ENCODE assay signal across 8 cellular contexts in the genomic region with DNA sequence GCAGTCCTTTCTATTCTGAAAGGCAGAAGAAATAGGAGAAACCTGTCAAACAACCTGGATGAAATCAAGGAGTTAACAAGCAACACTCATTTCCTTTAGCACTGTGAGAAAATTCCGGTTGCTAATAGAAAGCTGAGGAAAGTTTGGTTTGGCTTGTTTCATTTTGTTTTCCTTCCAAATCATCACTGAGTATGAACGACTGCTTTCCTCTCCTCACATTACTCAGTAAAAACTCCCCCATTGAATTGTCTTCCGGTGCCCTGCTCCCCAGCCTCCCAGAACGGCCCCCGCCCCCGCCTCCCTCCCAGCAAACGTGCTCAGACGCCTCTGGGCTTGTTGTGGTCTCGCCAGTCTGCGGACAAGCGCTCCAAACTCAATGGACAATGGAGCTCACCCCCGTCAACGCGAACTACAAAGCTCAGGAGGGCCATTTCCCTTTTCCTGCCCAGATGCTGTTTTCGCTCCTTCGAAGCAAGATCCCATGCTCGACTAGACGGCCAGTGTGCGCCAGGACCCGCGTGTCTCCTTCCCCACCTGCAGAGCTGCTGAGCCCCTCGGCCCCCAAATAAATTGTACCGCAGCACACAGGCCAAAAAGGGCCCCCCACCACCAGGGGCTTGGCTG. TPM values are rescaled to one million over a fixed set of nuclear protein-coding genes. Genes with fewer than 3 reads are reported as not detected.
DNase-seq lines count a peak whose midpoint lies in the region; ATAC-seq lines count a peak whose summit lies in the region.

No MANE protein-coding gene starts in this region.

- peaks cover 15% of the 10 kb centered on the region for H3K36me3 Mint-ChIP-seq in activated CD4-positive, alpha-beta T cell treated with anti-CD3 and anti-CD28 coated beads, Interleukin-2, amount 10 ng/mL, durations not matched to agents 7 days and 5 days (ENCODE audit: low read depth)

- H3K9me3 Mint-ChIP-seq in activated CD4-positive, alpha-beta T cell treated with anti-CD3 and anti-CD28 coated beads, Interleukin-2, amount 10 ng/mL, durations not matched to agents 7 days and 5 days = no peaks in the 10 kb centered on the region

- peaks cover 49% of the 10 kb centered on the region for H3K4me1 Mint-ChIP-seq in activated CD4-positive, alpha-beta T cell treated with anti-CD3 and anti-CD28 coated beads, Interleukin-2, amount 10 ng/mL, durations not matched to agents 7 days and 5 days

- CTCF ChIA-PET in activated CD4-positive, alpha-beta T cell treated with anti-CD3 and anti-CD28 coated beads, Interleukin-2, amount 10 ng/mL, durations not matched to agents 7 days and 5 days (lab: Charles Lee) = interaction anchor here (0.7 to 8.6 kb wide), 12 partner anchors 9 to 142 kb away, joined by 3 to 38 read pairs (median 3); a partner anchor contains a TSS

- H3K27me3 Mint-ChIP-seq in activated CD4-positive, alpha-beta T cell treated with anti-CD3 and anti-CD28 coated beads, Interleukin-2, amount 10 ng/mL, durations not matched to agents 7 days and 5 days = peaks cover 19% of the 10 kb centered on the region

- POLR2A ChIA-PET in activated CD4-positive, alpha-beta T cell treated with anti-CD3 and anti-CD28 coated beads, Interleukin-2, amount 10 ng/mL, durations not matched to agents 7 days and 5 days (lab: Charles Lee) = interaction anchor here (0.7 to 0.8 kb wide), 2 partner anchors 69 to 105 kb away, joined by 3 to 4 read pairs; no protein-coding TSS in a partner anchor

- peak; percentile 56 for DNase-seq in NCI-H2107 treated with DMSO at 0.1 percent for 48 hours (lab: John Stamatoyannopoulos, UW; ENCODE audit: unreplicated experiment)
- no peak for DNase-seq in NCI-H2107 (lab: John Stamatoyannopoulos, UW)
- DNase-seq in NCI-H2227 treated with DMSO at 0.1 percent for 48 hours (lab: John Stamatoyannopoulos, UW) = peak; percentile 63
- peak; percentile 53 for DNase-seq in activated CD4-positive, alpha-beta T cell treated with anti-CD3 and anti-CD28 coated beads, Interleukin-2, amount 10 ng/mL, durations not matched to agents 7 days and 5 days
- DNase-seq in dedifferentiated amniotic fluid mesenchymal stem cell (ENCODE audit: extremely low spot score) = peak; percentile 61
- DNase-seq in left colon = peak; percentile 55 to 67
- peak; percentile 52 for DNase-seq in stimulated activated CD4-positive, alpha-beta T cell treated with anti-CD3 and anti-CD28 coated beads, Interleukin-2, amount 100 ng/mL, for 4 hours (ENCODE audit: low read depth)

- ATAC-seq in HG02943 (IDR thresholded peaks at IDR 0.05; ENCODE audit: low read depth, unreplicated experiment) = peak; percentile 32
- peak; percentile 46 for ATAC-seq in left colon

- peak overlapping the region; percentile 93 for H3K27ac Mint-ChIP-seq in activated CD4-positive, alpha-beta T cell treated with anti-CD3 and anti-CD28 coated beads, Interleukin-2, amount 10 ng/mL, durations not matched to agents 7 days and 5 days

- intact Hi-C loops in left colon (cut with DNase I, micrococcal nuclease) = no loop called here

- H3K4me3 Mint-ChIP-seq in activated CD4-positive, alpha-beta T cell treated with anti-CD3 and anti-CD28 coated beads, Interleukin-2, amount 10 ng/mL, durations not matched to agents 7 days and 5 days = peak overlapping the region; percentile 93

RNA-seq across cellular contexts. Expression of a gene that starts 0.7 kb away (rescaled TPM):
- 10 to 100 TPM; 17.9 to 18.4 TPM for total RNA-seq in activated CD4-positive, alpha-beta T cell treated with anti-CD3 and anti-CD28 coated beads, Interleukin-2, amount 10 ng/mL, durations not matched to agents 7 days and 5 days
- total RNA-seq in left colon = 10 to 100 TPM; 16.8 to 18.2 TPM

RNA-seq across cellular contexts. Expression of a gene that starts 11.9 kb away (rescaled TPM):
- total RNA-seq in activated CD4-positive, alpha-beta T cell treated with anti-CD3 and anti-CD28 coated beads, Interleukin-2, amount 10 ng/mL, durations not matched to agents 7 days and 5 days = 10 to 100 TPM; 37.4 to 38.7 TPM
- total RNA-seq in left colon = 1 to 10 TPM; 5.3 to 7.5 TPM

Comparison
In these comparisons a context has a peak if more than half of its experiments do, and no peak if none do; other contexts are left out.
1. RNA of a gene that starts 11.9 kb away (total RNA-seq): 37.4 to 38.7 TPM in activated CD4-positive, alpha-beta T cell treated with anti-CD3 and anti-CD28 coated beads, Interleukin-2, amount 10 ng/mL, durations not matched to agents 7 days and 5 days; 5.3 to 7.5 TPM in left colon; every median in the first group is over 4 times any median in the second.